Comparison of ENCODE assay signal across 16 cellular contexts in genomic region chr1:110348050-110348449, GRCh38. TPM values are rescaled to one million over a fixed set of nuclear protein-coding genes. Genes with fewer than 3 reads are reported as not detected.
A peak's percentile ranks its signal among the peaks of the same experiment; 100 is the strongest.
DNase-seq lines count a peak whose midpoint lies in the region; ATAC-seq and TF ChIP-seq lines count a peak whose summit lies in the region.
"Had no signal": no experiment of that assay in that cellular context is flagged by ENCODE, and none has a peak within 500 bp of the region (broad histone marks: within the 10 kb centered on the region; RNA-seq: fewer than 3 reads in every experiment).

No MANE protein-coding gene starts in this region.

- 96% methylated on average over 2 of the region's 2 CpGs for WGBS in mammary epithelial cell (ENCODE audit: low coverage, missing lambda C conversion rate)
- WGBS in hepatocyte (ENCODE audit: low lambda C conversion rate, missing lambda C conversion rate), result 44% methylated on average over 2 of the region's 2 CpGs

- H3K4me1 Mint-ChIP-seq in MCF 10A (ENCODE audit: insufficient read depth, unreplicated experiment) (peaks cover 54% of the 10 kb centered on the region), type B pancreatic cell (ENCODE audit: unreplicated experiment) (peaks cover 70% of the 10 kb centered on the region)
- H3K4me1 Mint-ChIP-seq in activated T-helper 1 cell treated with anti-CD3 and anti-CD28 coated beads, Interleukin-12 subunit alpha, Interleukin-12 subunit beta, Interleukin-2, Interleukin-4 antibody, amounts not matched to agents 30 ng/mL and 10 ng/mL and 1 ng/mL, durations not matched to agents 14 hours and 24 hours and 36 hours (ENCODE audit: low read depth), result peaks cover 79% of the 10 kb centered on the region

- intact Hi-C loops in MCF 10A (cut with micrococcal nuclease), result no loop called here
- intact Hi-C loops in mammary epithelial cell (cut with micrococcal nuclease), result no loop called here
- intact Hi-C loops in activated T-helper 1 cell treated with anti-CD3 and anti-CD28 coated beads, Interleukin-12 subunit alpha, Interleukin-12 subunit beta, Interleukin-2, Interleukin-4 antibody, amounts not matched to agents 30 ng/mL and 10 ng/mL and 1 ng/mL, durations not matched to agents 14 hours and 24 hours and 36 hours (cut with micrococcal nuclease), result loop anchor here (2.0 to 5.0 kb wide), 2 partner anchors 39 to 59 kb away; partner anchors contain the start of gene LAMTOR5

- POLR2A ChIA-PET in MCF 10A (lab: Yijun Ruan, JAX), result interaction anchor here (1.5 to 6.2 kb wide), 3 partner anchors 10 to 60 kb away, joined by 5 to 90 read pairs (median 7); partner anchors contain the start of gene RBM15

- dilution Hi-C loops in mammary epithelial cell (cut with HindIII; ENCODE audit: low sequenced_read_pairs), result loop anchor here (5.0 kb wide), 1 partner anchor 76 kb away; no protein-coding TSS in a partner anchor

- H2AFZ ChIP-seq in mammary epithelial cell (ENCODE audit: low read depth, low read length) (no peak overlapping the region), hepatocyte (no peak overlapping the region)

- no peak for DNase-seq in MCF 10A (ENCODE audit: unreplicated experiment)
- no peak for DNase-seq in mammary epithelial cell
- no peak for DNase-seq in activated T-helper 1 cell treated with anti-CD3 and anti-CD28 coated beads, Interleukin-12 subunit alpha, Interleukin-12 subunit beta, Interleukin-2, Interleukin-4 antibody, amounts not matched to agents 30 ng/mL and 10 ng/mL and 1 ng/mL, durations not matched to agents 14 hours and 24 hours and 36 hours (ENCODE audit: low spot score)
- DNase-seq in hepatocyte (ENCODE audit: low spot score), result no peak
- DNase-seq in type B pancreatic cell (ENCODE audit: extremely low spot score, unreplicated experiment), result no peak
- DNase-seq: C1 segment of cervical spinal cord; effector memory CD4-positive, alpha-beta T cell; NCI-H187 treated with DMSO at 0.1 percent for 48 hours; SHP77 treated with DMSO at 0.1 percent for 48 hours; stimulated activated CD4-positive, alpha-beta T cell treated with anti-CD3 and anti-CD28 coated beads, Interleukin-2, amount 100 ng/mL, for 24 hours; uterus had no signal

- H3K79me2 ChIP-seq in mammary epithelial cell (ENCODE audit: insufficient read depth, low read length) (peaks cover 100% of the 10 kb centered on the region), hepatocyte (peaks cover 99% of the 10 kb centered on the region)

- no peaks in the 10 kb centered on the region for H3K9me3 Mint-ChIP-seq in MCF 10A (ENCODE audit: unreplicated experiment)
- no peaks in the 10 kb centered on the region for H3K9me3 Mint-ChIP-seq in activated T-helper 1 cell treated with anti-CD3 and anti-CD28 coated beads, Interleukin-12 subunit alpha, Interleukin-12 subunit beta, Interleukin-2, Interleukin-4 antibody, amounts not matched to agents 30 ng/mL and 10 ng/mL and 1 ng/mL, durations not matched to agents 14 hours and 24 hours and 36 hours
- H3K9me3 Mint-ChIP-seq in type B pancreatic cell, result no peaks in the 10 kb centered on the region

- CTCF ChIA-PET in MCF 10A (lab: Yijun Ruan, JAX), result interaction anchor here (1.4 to 2.6 kb wide), 3 partner anchors 9 to 140 kb away, joined by 4 to 11 read pairs (median 5); partner anchors contain the start of gene RBM15
- CTCF ChIA-PET in mammary epithelial cell (lab: Charles Lee; ENCODE audit: low non-redundant PET), result interaction anchor here (0.6 to 0.8 kb wide), 2 partner anchors 36 to 151 kb away, joined by 3 to 6 read pairs; no protein-coding TSS in a partner anchor

- no peak for ATAC-seq in GM19328 (IDR thresholded peaks at IDR 0.05; ENCODE audit: unreplicated experiment)
- ATAC-seq in HG02588 (IDR thresholded peaks at IDR 0.05; ENCODE audit: unreplicated experiment), result no peak
- no peak for ATAC-seq in HG02885 (IDR thresholded peaks at IDR 0.05; ENCODE audit: poor library complexity, unreplicated experiment)

- no peaks in the 10 kb centered on the region for H3K9me2 ChIP-seq in hepatocyte (replicated peaks; ENCODE audit: insufficient read depth)

- H3K4me3 ChIP-seq in mammary epithelial cell (replicated peaks in 1 of 3; ENCODE audit: insufficient read depth in 1 of 3, low read depth in 2 of 3, low read length in 3 of 3) (no peak overlapping the region), hepatocyte (no peak overlapping the region)
- H3K4me3 ChIP-seq: breast epithelium, uterus had no signal

- H3K36me3 ChIP-seq in mammary epithelial cell (ENCODE audit: insufficient read depth, low read length) (peaks cover 16% of the 10 kb centered on the region), hepatocyte (replicated peaks; ENCODE audit: insufficient read depth, low read depth) (no peaks in the 10 kb centered on the region)
- H3K36me3 ChIP-seq: uterus had no signal

- H3K4me3 Mint-ChIP-seq in MCF 10A (ENCODE audit: unreplicated experiment), result no peak overlapping the region
- H3K4me3 Mint-ChIP-seq in activated T-helper 1 cell treated with anti-CD3 and anti-CD28 coated beads, Interleukin-12 subunit alpha, Interleukin-12 subunit beta, Interleukin-2, Interleukin-4 antibody, amounts not matched to agents 30 ng/mL and 10 ng/mL and 1 ng/mL, durations not matched to agents 14 hours and 24 hours and 36 hours, result peak overlapping the region; percentile 53
- peak overlapping the region; percentile 43 for H3K4me3 Mint-ChIP-seq in type B pancreatic cell

- H4K20me1 ChIP-seq in mammary epithelial cell (ENCODE audit: insufficient read depth, low read length) (peaks cover 15% of the 10 kb centered on the region), hepatocyte (ENCODE audit: insufficient read depth, poor library complexity, severe bottlenecking) (peaks cover 48% of the 10 kb centered on the region)

- in situ Hi-C loops in mammary epithelial cell (cut with MboI; ENCODE audit: low sequenced_read_pairs in 2 of 2), result no loop called here

- peak overlapping the region; percentile 51 for H3K27ac Mint-ChIP-seq in MCF 10A (ENCODE audit: low read depth, unreplicated experiment)
- peak overlapping the region; percentile 67 for H3K27ac Mint-ChIP-seq in activated T-helper 1 cell treated with anti-CD3 and anti-CD28 coated beads, Interleukin-12 subunit alpha, Interleukin-12 subunit beta, Interleukin-2, Interleukin-4 antibody, amounts not matched to agents 30 ng/mL and 10 ng/mL and 1 ng/mL, durations not matched to agents 14 hours and 24 hours and 36 hours
- H3K27ac Mint-ChIP-seq in type B pancreatic cell, result no peak overlapping the region

- H3K4me2 ChIP-seq in mammary epithelial cell (ENCODE audit: insufficient read depth, low read depth, low read length) (no peak overlapping the region), hepatocyte (peak overlapping the region; percentile 39)

- no peak overlapping the region for H3K9ac ChIP-seq in mammary epithelial cell (ENCODE audit: insufficient read depth, low read length)

- TF ChIP-seq CTCF in MCF 10A (IDR thresholded peaks at IDR 0.05; ENCODE audit: unreplicated experiment) (no peak), mammary epithelial cell (conservative IDR thresholded peaks at IDR 0.05 in 1 of 2, IDR thresholded peaks at IDR 0.05 in 1 of 2; ENCODE audit: extremely low read depth in 1 of 2, insufficient read depth in 1 of 2, low read depth in 1 of 2, low read length in 2 of 2) (no peak), hepatocyte (IDR thresholded peaks at IDR 0.05; ENCODE audit: poor library complexity) (no peak), type B pancreatic cell (conservative IDR thresholded peaks at IDR 0.05) (no peak)

- H3K9me3 ChIP-seq in mammary epithelial cell (replicated peaks; ENCODE audit: insufficient read depth, low read length) (no peaks in the 10 kb centered on the region), hepatocyte (ENCODE audit: low read depth) (no peaks in the 10 kb centered on the region)
- H3K9me3 ChIP-seq: breast epithelium, uterus had no signal

- H3K4me1 ChIP-seq in mammary epithelial cell (ENCODE audit: insufficient read depth, low read length), result peaks cover 16% of the 10 kb centered on the region
- H3K4me1 ChIP-seq in hepatocyte (ENCODE audit: insufficient read depth), result peaks cover 51% of the 10 kb centered on the region

- H3K27me3 Mint-ChIP-seq in MCF 10A (ENCODE audit: insufficient read depth, unreplicated experiment) (no peaks in the 10 kb centered on the region), type B pancreatic cell (no peaks in the 10 kb centered on the region)
- no peaks in the 10 kb centered on the region for H3K27me3 Mint-ChIP-seq in activated T-helper 1 cell treated with anti-CD3 and anti-CD28 coated beads, Interleukin-12 subunit alpha, Interleukin-12 subunit beta, Interleukin-2, Interleukin-4 antibody, amounts not matched to agents 30 ng/mL and 10 ng/mL and 1 ng/mL, durations not matched to agents 14 hours and 24 hours and 36 hours (ENCODE audit: insufficient read depth)

- no TSS peak for BruUV-seq in MCF 10A (replicated peaks; lab: Mats Ljungman, UMichigan)
- BruUV-seq in mammary epithelial cell (replicated peaks; lab: Mats Ljungman, UMichigan), result no TSS peak

- peaks cover 41% of the 10 kb centered on the region for H3K36me3 Mint-ChIP-seq in MCF 10A (ENCODE audit: insufficient read depth, unreplicated experiment)
- H3K36me3 Mint-ChIP-seq in activated T-helper 1 cell treated with anti-CD3 and anti-CD28 coated beads, Interleukin-12 subunit alpha, Interleukin-12 subunit beta, Interleukin-2, Interleukin-4 antibody, amounts not matched to agents 30 ng/mL and 10 ng/mL and 1 ng/mL, durations not matched to agents 14 hours and 24 hours and 36 hours (ENCODE audit: low read depth), result peaks cover 56% of the 10 kb centered on the region
- H3K36me3 Mint-ChIP-seq in type B pancreatic cell, result peaks cover 27% of the 10 kb centered on the region

- H3K27me3 ChIP-seq in mammary epithelial cell (ENCODE audit: insufficient read depth, low read length), result no peaks in the 10 kb centered on the region
- no peaks in the 10 kb centered on the region for H3K27me3 ChIP-seq in hepatocyte
- H3K27me3 ChIP-seq: breast epithelium, uterus had no signal

- no peak overlapping the region for H3K27ac ChIP-seq in mammary epithelial cell (ENCODE audit: insufficient read depth, low read depth, low read length)
- peak overlapping the region; percentile 24 for H3K27ac ChIP-seq in hepatocyte
- H3K27ac ChIP-seq: breast epithelium, HL-60, uterus had no signal

RNA-seq across cellular contexts. Expression of gene RBM15, which starts 8.9 kb away (rescaled TPM):
- 31.4 and 35.9 TPM in 2 replicates for total RNA-seq in MCF 10A (2022)
- 10 to 100 TPM; 26.3 to 47.0 TPM for total RNA-seq in mammary epithelial cell
- polyA plus RNA-seq in mammary epithelial cell, result 16.5 TPM
- 76.2 TPM for polyA minus RNA-seq in mammary epithelial cell
- total RNA-seq in activated T-helper 1 cell treated with anti-CD3 and anti-CD28 coated beads, Interleukin-12 subunit alpha, Interleukin-12 subunit beta, Interleukin-2, Interleukin-4 antibody, amounts not matched to agents 30 ng/mL and 10 ng/mL and 1 ng/mL, durations not matched to agents 14 hours and 24 hours and 36 hours, result 58.5 and 59.0 TPM in 2 replicates
- 31.3 and 36.8 TPM in 2 replicates for total RNA-seq in hepatocyte
- polyA plus RNA-seq in hepatocyte, result 7.0 and 7.9 TPM in 2 replicates
- 23.2 and 41.4 TPM in 2 replicates for total RNA-seq in type B pancreatic cell (ENCODE audit: low replicate concordance)

RNA-seq across cellular contexts. Expression of gene SLC16A4, which starts 42.8 kb away (rescaled TPM):
- total RNA-seq in MCF 10A (2022) (9.8 and 11.0 TPM in 2 replicates), mammary epithelial cell (100 to 1,000 TPM in 1 of 2 donors, 10 to 100 TPM in 1; 29.4 to 198 TPM), hepatocyte (16.2 and 16.4 TPM in 2 replicates), type B pancreatic cell (ENCODE audit: low replicate concordance) (2.0 and 5.4 TPM in 2 replicates)
- polyA plus RNA-seq in mammary epithelial cell (12.4 TPM), hepatocyte (8.3 and 10.7 TPM in 2 replicates)
- 21.8 TPM for polyA minus RNA-seq in mammary epithelial cell
- total RNA-seq in activated T-helper 1 cell treated with anti-CD3 and anti-CD28 coated beads, Interleukin-12 subunit alpha, Interleukin-12 subunit beta, Interleukin-2, Interleukin-4 antibody, amounts not matched to agents 30 ng/mL and 10 ng/mL and 1 ng/mL, durations not matched to agents 14 hours and 24 hours and 36 hours, result 0.16 and 0.39 TPM in 2 replicates

RNA-seq across cellular contexts. Expression of gene LAMTOR5, which starts 59.4 kb away (rescaled TPM):
- total RNA-seq in MCF 10A (2022) (111 and 127 TPM in 2 replicates), mammary epithelial cell (100 to 1,000 TPM in 1 of 2 donors, 10 to 100 TPM in 1; 75.5 to 106 TPM), hepatocyte (45.4 and 57.9 TPM in 2 replicates), type B pancreatic cell (ENCODE audit: low replicate concordance) (131 and 142 TPM in 2 replicates)
- polyA plus RNA-seq in mammary epithelial cell (319 TPM), hepatocyte (157 and 168 TPM in 2 replicates)
- 69.8 TPM for polyA minus RNA-seq in mammary epithelial cell
- total RNA-seq in activated T-helper 1 cell treated with anti-CD3 and anti-CD28 coated beads, Interleukin-12 subunit alpha, Interleukin-12 subunit beta, Interleukin-2, Interleukin-4 antibody, amounts not matched to agents 30 ng/mL and 10 ng/mL and 1 ng/mL, durations not matched to agents 14 hours and 24 hours and 36 hours, result 163 and 184 TPM in 2 replicates
